ENCODE assay signal across 1 cellular context in genomic region chr21:36038701-36039497, GRCh38.
TF ChIP-seq lines count a peak whose summit lies in the region.

No MANE protein-coding gene starts in this region.

TF ChIP-seq in GM23338, 12 proteins besides CTCF, POLR2A, EP300 and RAD21:
- TF ChIP-seq ZNF462 (CRISPR knock-in tag; IDR thresholded peaks at IDR 0.05) (no peak), ETS1 (IDR thresholded peaks at IDR 0.05) (no peak), EZH2phosphoT487 (IDR thresholded peaks at IDR 0.05; ENCODE audit: unreplicated experiment) (no peak), JUNB (IDR thresholded peaks at IDR 0.05; ENCODE audit: unreplicated experiment) (no peak), POLR2AphosphoS5 (IDR thresholded peaks at IDR 0.05; ENCODE audit: low read depth) (no peak), NANOG (IDR thresholded peaks at IDR 0.05; ENCODE audit: borderline replicate concordance) (no peak), ZNF114 (CRISPR knock-in tag; IDR thresholded peaks at IDR 0.05) (no peak), EZH2 (IDR thresholded peaks at IDR 0.05; ENCODE audit: low read depth, unreplicated experiment) (no peak), CREB1 (CRISPR knock-in tag; IDR thresholded peaks at IDR 0.05; ENCODE audit: low read depth) (no peak), REST (IDR thresholded peaks at IDR 0.05; ENCODE audit: unreplicated experiment) (no peak), STAT1 (IDR thresholded peaks at IDR 0.05; ENCODE audit: unreplicated experiment) (no peak), ZNF331 (CRISPR knock-in tag; IDR thresholded peaks at IDR 0.05; ENCODE audit: low read depth) (no peak)
